1 cellular context compared by ENCODE assay signal in the genomic region with DNA sequence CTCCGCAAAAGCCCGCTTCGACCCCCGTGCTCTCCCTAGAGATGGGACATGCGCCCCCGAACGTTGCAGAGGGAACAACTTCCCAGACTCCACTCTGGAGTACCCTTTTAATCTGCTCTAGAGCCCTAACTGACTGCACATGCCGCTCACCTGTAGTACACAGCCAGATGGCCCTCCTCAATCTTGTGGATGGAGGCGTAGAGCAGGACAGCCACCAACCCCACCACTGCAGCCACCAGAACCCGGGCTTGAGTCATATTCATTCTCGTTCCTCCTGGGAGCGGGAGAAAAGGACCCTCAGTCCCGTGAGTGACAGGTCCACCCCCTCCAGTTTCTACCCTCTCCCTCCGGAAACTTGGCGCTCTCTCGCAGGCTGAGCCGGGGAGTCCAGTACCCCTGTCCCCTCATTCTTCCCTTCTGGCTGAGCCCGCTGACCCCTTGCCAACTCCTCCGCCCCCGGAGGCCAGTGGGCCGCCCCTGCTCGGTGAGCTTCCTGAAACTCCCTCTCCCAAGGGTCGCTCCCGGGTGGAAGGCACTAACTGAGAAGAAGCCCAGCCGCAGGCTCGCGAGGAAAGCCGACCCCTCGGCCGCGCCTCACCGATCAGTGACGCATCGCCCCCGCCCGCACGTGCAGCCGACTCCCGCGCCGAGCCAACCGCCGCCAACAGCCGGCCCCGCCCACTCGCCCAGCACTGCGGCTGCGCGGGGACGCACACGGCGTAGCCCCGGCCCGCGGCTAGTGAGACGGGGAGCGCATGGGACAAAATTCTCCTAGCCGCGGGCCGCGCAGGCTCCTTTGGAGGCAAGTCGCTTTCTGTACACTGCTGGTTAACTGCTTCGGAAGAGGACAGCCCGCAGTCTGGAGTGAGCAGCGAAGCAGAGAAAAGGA.
TF ChIP-seq lines count a peak whose summit lies in the region.

A gene (minus strand): TSS at position 666 of the 889 bp plus-strand sequence. CDS start 403 bp downstream, at position 263.

TF ChIP-seq in HepG2, 621 proteins besides CTCF, POLR2A, EP300 and RAD21 (continued from another document and continues in another):
- TF ChIP-seq, protein P1, sequence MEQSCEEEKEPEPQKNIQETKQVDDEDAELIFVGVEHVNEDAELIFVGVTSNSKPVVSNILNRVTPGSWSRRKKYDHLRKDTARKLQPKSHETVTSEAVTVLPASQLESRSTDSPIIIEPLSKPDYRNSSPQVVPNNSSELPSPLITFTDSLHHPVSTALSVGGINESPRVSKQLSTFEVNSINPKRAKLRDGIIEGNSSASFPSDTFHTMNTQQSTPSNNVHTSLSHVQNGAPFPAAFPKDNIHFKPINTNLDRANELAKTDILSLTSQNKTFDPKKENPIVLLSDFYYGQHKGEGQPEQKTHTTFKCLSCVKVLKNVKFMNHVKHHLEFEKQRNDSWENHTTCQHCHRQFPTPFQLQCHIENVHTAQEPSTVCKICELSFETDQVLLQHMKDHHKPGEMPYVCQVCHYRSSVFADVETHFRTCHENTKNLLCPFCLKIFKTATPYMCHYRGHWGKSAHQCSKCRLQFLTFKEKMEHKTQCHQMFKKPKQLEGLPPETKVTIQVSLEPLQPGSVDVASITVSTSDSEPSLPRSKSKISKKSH (CRISPR knock-in tag; IDR thresholded peaks at IDR 0.05; ENCODE audit: borderline replicate concordance), result no peak
- TF ChIP-seq ZSCAN31 (CRISPR knock-in tag; IDR thresholded peaks at IDR 0.05; ENCODE audit: low read depth), result peak; percentile 82
- no peak for TF ChIP-seq SCMH1 (CRISPR knock-in tag; IDR thresholded peaks at IDR 0.05; ENCODE audit: borderline replicate concordance)
- no peak for TF ChIP-seq ZBTB42 (CRISPR knock-in tag; IDR thresholded peaks at IDR 0.05)
- TF ChIP-seq, protein P2, sequence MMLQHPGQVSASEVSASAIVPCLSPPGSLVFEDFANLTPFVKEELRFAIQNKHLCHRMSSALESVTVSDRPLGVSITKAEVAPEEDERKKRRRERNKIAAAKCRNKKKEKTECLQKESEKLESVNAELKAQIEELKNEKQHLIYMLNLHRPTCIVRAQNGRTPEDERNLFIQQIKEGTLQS (CRISPR knock-in tag; IDR thresholded peaks at IDR 0.05), result peak; percentile 71
- TF ChIP-seq, protein P3, sequence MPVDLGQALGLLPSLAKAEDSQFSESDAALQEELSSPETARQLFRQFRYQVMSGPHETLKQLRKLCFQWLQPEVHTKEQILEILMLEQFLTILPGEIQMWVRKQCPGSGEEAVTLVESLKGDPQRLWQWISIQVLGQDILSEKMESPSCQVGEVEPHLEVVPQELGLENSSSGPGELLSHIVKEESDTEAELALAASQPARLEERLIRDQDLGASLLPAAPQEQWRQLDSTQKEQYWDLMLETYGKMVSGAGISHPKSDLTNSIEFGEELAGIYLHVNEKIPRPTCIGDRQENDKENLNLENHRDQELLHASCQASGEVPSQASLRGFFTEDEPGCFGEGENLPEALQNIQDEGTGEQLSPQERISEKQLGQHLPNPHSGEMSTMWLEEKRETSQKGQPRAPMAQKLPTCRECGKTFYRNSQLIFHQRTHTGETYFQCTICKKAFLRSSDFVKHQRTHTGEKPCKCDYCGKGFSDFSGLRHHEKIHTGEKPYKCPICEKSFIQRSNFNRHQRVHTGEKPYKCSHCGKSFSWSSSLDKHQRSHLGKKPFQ (CRISPR knock-in tag; IDR thresholded peaks at IDR 0.05; ENCODE audit: insufficient replicate concordance), result no peak
- TF ChIP-seq SP1 (IDR thresholded peaks at IDR 0.05), result no peak
- peak; percentile 56; the same call in 1 of the 2 replicates for TF ChIP-seq SP1 (CRISPR knock-in tag; IDR thresholded peaks at IDR 0.05)
- TF ChIP-seq, protein P4, sequence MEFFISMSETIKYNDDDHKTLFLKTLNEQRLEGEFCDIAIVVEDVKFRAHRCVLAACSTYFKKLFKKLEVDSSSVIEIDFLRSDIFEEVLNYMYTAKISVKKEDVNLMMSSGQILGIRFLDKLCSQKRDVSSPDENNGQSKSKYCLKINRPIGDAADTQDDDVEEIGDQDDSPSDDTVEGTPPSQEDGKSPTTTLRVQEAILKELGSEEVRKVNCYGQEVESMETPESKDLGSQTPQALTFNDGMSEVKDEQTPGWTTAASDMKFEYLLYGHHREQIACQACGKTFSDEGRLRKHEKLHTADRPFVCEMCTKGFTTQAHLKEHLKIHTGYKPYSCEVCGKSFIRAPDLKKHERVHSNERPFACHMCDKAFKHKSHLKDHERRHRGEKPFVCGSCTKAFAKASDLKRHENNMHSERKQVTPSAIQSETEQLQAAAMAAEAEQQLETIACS (CRISPR knock-in tag; IDR thresholded peaks at IDR 0.05), result peak; percentile 60
- no peak for TF ChIP-seq ATAD3A (CRISPR knock-in tag; IDR thresholded peaks at IDR 0.05)
- TF ChIP-seq TCF7L2 (IDR thresholded peaks at IDR 0.05; ENCODE audit: low read depth, low read length), result no peak
- no peak for TF ChIP-seq LCORL (IDR thresholded peaks at IDR 0.05)
- TF ChIP-seq LCORL (CRISPR knock-in tag; IDR thresholded peaks at IDR 0.05), result no peak
- TF ChIP-seq, protein P5, sequence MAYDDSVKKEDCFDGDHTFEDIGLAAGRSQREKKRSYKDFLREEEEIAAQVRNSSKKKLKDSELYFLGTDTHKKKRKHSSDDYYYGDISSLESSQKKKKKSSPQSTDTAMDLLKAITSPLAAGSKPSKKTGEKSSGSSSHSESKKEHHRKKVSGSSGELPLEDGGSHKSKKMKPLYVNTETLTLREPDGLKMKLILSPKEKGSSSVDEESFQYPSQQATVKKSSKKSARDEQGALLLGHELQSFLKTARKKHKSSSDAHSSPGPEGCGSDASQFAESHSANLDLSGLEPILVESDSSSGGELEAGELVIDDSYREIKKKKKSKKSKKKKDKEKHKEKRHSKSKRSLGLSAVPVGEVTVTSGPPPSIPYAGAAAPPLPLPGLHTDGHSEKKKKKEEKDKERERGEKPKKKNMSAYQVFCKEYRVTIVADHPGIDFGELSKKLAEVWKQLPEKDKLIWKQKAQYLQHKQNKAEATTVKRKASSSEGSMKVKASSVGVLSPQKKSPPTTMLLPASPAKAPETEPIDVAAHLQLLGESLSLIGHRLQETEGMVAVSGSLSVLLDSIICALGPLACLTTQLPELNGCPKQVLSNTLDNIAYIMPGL (CRISPR knock-in tag; IDR thresholded peaks at IDR 0.05; ENCODE audit: borderline replicate concordance in 1 of 2, low read depth in 1 of 2), result peak; percentile 77 to 90
- peak; percentile 57 for TF ChIP-seq SOX5 (CRISPR knock-in tag; IDR thresholded peaks at IDR 0.05; ENCODE audit: borderline replicate concordance)
- TF ChIP-seq ZNF619 (CRISPR knock-in tag; IDR thresholded peaks at IDR 0.05), result no peak
- peak; percentile 51 for TF ChIP-seq U2AF1 (optimal IDR thresholded peaks at IDR 0.05; ENCODE audit: low read depth, low read length)
- TF ChIP-seq, protein P6, sequence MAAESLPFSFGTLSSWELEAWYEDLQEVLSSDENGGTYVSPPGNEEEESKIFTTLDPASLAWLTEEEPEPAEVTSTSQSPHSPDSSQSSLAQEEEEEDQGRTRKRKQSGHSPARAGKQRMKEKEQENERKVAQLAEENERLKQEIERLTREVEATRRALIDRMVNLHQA (CRISPR knock-in tag; IDR thresholded peaks at IDR 0.05), result no peak
- 0 out of 2 replicates have a peak, but pooled peaks have one; percentile 38 for TF ChIP-seq ZBTB7A (CRISPR knock-in tag; IDR thresholded peaks at IDR 0.05)
- TF ChIP-seq PTBP1 (IDR thresholded peaks at IDR 0.05; ENCODE audit: low read depth, low read length, poor library complexity, severe bottlenecking), result no peak
- TF ChIP-seq FIP1L1 (IDR thresholded peaks at IDR 0.05; ENCODE audit: borderline replicate concordance, insufficient read depth, low read depth, low read length), result no peak
- TF ChIP-seq AKAP8 (CRISPR knock-in tag; IDR thresholded peaks at IDR 0.05), result peak; percentile 70
- no peak for TF ChIP-seq MAFF (IDR thresholded peaks at IDR 0.05; ENCODE audit: low read depth, low read length)
- peak; percentile 63; the same call in 1 of the 2 replicates for TF ChIP-seq ZFP37 (CRISPR knock-in tag; IDR thresholded peaks at IDR 0.05; ENCODE audit: borderline replicate concordance)
- TF ChIP-seq U2AF2 (IDR thresholded peaks at IDR 0.05; ENCODE audit: low read depth, low read length), result 0 out of 2 replicates have a peak, but pooled peaks have one; percentile 51
- TF ChIP-seq KLF15 (CRISPR knock-in tag; IDR thresholded peaks at IDR 0.05; ENCODE audit: borderline replicate concordance), result peak; percentile 89; the same call in 1 of the 2 replicates
- TF ChIP-seq SKI (IDR thresholded peaks at IDR 0.05; ENCODE audit: partially characterized antibody), result peak; percentile 23
- TF ChIP-seq, protein P7, sequence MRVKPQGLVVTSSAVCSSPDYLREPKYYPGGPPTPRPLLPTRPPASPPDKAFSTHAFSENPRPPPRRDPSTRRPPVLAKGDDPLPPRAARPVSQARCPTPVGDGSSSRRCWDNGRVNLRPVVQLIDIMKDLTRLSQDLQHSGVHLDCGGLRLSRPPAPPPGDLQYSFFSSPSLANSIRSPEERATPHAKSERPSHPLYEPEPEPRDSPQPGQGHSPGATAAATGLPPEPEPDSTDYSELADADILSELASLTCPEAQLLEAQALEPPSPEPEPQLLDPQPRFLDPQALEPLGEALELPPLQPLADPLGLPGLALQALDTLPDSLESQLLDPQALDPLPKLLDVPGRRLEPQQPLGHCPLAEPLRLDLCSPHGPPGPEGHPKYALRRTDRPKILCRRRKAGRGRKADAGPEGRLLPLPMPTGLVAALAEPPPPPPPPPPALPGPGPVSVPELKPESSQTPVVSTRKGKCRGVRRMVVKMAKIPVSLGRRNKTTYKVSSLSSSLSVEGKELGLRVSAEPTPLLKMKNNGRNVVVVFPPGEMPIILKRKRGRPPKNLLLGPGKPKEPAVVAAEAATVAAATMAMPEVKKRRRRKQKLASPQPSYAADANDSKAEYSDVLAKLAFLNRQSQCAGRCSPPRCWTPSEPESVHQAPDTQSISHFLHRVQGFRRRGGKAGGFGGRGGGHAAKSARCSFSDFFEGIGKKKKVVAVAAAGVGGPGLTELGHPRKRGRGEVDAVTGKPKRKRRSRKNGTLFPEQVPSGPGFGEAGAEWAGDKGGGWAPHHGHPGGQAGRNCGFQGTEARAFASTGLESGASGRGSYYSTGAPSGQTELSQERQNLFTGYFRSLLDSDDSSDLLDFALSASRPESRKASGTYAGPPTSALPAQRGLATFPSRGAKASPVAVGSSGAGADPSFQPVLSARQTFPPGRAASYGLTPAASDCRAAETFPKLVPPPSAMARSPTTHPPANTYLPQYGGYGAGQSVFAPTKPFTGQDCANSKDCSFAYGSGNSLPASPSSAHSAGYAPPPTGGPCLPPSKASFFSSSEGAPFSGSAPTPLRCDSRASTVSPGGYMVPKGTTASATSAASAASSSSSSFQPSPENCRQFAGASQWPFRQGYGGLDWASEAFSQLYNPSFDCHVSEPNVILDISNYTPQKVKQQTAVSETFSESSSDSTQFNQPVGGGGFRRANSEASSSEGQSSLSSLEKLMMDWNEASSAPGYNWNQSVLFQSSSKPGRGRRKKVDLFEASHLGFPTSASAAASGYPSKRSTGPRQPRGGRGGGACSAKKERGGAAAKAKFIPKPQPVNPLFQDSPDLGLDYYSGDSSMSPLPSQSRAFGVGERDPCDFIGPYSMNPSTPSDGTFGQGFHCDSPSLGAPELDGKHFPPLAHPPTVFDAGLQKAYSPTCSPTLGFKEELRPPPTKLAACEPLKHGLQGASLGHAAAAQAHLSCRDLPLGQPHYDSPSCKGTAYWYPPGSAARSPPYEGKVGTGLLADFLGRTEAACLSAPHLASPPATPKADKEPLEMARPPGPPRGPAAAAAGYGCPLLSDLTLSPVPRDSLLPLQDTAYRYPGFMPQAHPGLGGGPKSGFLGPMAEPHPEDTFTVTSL (CRISPR knock-in tag; IDR thresholded peaks at IDR 0.05; ENCODE audit: borderline replicate concordance), result no peak; the same call in 1 of the 2 replicates
- TF ChIP-seq, protein P8, sequence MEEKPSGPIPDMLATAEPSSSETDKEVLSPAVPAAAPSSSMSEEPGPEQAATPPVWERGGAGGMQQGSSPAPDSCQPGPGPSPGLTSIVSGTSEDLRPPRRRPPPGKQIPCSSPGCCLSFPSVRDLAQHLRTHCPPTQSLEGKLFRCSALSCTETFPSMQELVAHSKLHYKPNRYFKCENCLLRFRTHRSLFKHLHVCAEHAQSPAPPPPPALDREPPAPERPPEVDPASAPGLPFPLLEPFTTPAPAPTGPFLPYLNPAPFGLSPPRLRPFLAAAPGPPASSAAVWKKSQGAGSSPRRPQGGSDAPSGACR (CRISPR knock-in tag; IDR thresholded peaks at IDR 0.05), result no peak
- TF ChIP-seq, protein P9, sequence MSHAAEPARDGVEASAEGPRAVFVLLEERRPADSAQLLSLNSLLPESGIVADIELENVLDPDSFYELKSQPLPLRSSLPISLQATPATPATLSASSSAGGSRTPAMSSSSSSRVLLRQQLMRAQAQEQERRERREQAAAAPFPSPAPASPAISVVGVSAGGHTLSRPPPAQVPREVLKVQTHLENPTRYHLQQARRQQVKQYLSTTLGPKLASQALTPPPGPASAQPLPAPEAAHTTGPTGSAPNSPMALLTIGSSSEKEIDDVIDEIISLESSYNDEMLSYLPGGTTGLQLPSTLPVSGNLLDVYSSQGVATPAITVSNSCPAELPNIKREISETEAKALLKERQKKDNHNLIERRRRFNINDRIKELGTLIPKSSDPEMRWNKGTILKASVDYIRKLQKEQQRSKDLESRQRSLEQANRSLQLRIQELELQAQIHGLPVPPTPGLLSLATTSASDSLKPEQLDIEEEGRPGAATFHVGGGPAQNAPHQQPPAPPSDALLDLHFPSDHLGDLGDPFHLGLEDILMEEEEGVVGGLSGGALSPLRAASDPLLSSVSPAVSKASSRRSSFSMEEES (CRISPR knock-in tag; IDR thresholded peaks at IDR 0.05), result no peak
- TF ChIP-seq, protein P10, sequence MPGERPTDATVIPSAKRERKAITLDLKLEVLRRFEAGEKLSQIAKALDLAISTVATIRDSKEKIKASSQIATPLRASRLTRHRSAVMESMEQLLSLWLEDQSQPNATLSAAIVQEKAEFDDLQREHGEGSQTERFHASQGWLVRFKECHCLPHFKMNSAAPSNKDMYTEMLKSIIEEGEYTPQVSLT (CRISPR knock-in tag; IDR thresholded peaks at IDR 0.05; ENCODE audit: borderline replicate concordance, low read depth), result no peak
- TF ChIP-seq ZNF773 (CRISPR knock-in tag; IDR thresholded peaks at IDR 0.05; ENCODE audit: borderline replicate concordance), result peak; percentile 77; the same call in 1 of the 2 replicates
- TF ChIP-seq ZNF530 (CRISPR knock-in tag; IDR thresholded peaks at IDR 0.05; ENCODE audit: low read depth), result no peak
- TF ChIP-seq ZNF496 (CRISPR knock-in tag; IDR thresholded peaks at IDR 0.05; ENCODE audit: insufficient replicate concordance), result no peak
- TF ChIP-seq, protein P11, sequence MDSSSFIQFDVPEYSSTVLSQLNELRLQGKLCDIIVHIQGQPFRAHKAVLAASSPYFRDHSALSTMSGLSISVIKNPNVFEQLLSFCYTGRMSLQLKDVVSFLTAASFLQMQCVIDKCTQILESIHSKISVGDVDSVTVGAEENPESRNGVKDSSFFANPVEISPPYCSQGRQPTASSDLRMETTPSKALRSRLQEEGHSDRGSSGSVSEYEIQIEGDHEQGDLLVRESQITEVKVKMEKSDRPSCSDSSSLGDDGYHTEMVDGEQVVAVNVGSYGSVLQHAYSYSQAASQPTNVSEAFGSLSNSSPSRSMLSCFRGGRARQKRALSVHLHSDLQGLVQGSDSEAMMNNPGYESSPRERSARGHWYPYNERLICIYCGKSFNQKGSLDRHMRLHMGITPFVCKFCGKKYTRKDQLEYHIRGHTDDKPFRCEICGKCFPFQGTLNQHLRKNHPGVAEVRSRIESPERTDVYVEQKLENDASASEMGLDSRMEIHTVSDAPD (CRISPR knock-in tag; IDR thresholded peaks at IDR 0.05), result 0 out of 2 replicates have a peak, but pooled peaks have one; percentile 53
- peak; percentile 50 for TF ChIP-seq GATAD2A (CRISPR knock-in tag; IDR thresholded peaks at IDR 0.05)
- TF ChIP-seq, protein P12, sequence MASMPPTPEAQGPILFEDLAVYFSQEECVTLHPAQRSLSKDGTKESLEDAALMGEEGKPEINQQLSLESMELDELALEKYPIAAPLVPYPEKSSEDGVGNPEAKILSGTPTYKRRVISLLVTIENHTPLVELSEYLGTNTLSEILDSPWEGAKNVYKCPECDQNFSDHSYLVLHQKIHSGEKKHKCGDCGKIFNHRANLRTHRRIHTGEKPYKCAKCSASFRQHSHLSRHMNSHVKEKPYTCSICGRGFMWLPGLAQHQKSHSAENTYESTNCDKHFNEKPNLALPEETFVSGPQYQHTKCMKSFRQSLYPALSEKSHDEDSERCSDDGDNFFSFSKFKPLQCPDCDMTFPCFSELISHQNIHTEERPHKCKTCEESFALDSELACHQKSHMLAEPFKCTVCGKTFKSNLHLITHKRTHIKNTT (CRISPR knock-in tag; IDR thresholded peaks at IDR 0.05), result no peak
